17 cellular contexts compared by ENCODE assay signal in genomic region chr16:28200661-28201060, GRCh38. TPM values are rescaled to one million over a fixed set of nuclear protein-coding genes. Genes with fewer than 3 reads are reported as not detected.
DNase-seq lines count a peak whose midpoint lies in the region; ATAC-seq and TF ChIP-seq lines count a peak whose summit lies in the region.
"Had no signal": no experiment of that assay in that cellular context is flagged by ENCODE, and none has a peak within 500 bp of the region (broad histone marks: within the 10 kb centered on the region; RNA-seq: fewer than 3 reads in every experiment).

No MANE protein-coding gene starts in this region.

- H3K9me3 ChIP-seq in HEK293 (ENCODE audit: control insufficient read depth, insufficient read depth, low read depth, low read length) (no peaks in the 10 kb centered on the region), ovary (no peaks in the 10 kb centered on the region)
- H3K9me3 ChIP-seq: ascending aorta, SJSA1, thyroid gland had no signal

- no peak for TF ChIP-seq EP300 in ovary (IDR thresholded peaks at IDR 0.05)

- 89 to 93% (median 91%) methylated on average over 5 of the region's 5 CpGs for WGBS in ovary, 3 donors

- H3K36me3 ChIP-seq in HEK293 (ENCODE audit: control insufficient read depth in 2 of 2, insufficient read depth in 1 of 2, low read length in 2 of 2) (peaks cover 18 to 65% of the 10 kb centered on the region in 2 experiments), ovary (no peaks in the 10 kb centered on the region)
- H3K36me3 ChIP-seq: thyroid gland had no signal

- no peak overlapping the region for H3K4me3 Mint-ChIP-seq in activated CD4-positive, alpha-beta memory T cell treated with anti-CD3 and anti-CD28 coated beads for 36 hours
- no peak overlapping the region for H3K4me3 Mint-ChIP-seq in activated CD4-positive, alpha-beta memory T cell treated with anti-CD3 and anti-CD28 coated beads, Interleukin-2, amount 10 ng/mL, durations not matched to agents 7 days and 5 days
- no peak overlapping the region for H3K4me3 Mint-ChIP-seq in activated naive CD8-positive, alpha-beta T cell treated with anti-CD3 and anti-CD28 coated beads, Interleukin-2, amount 10 ng/mL, durations not matched to agents 7 days and 5 days
- H3K4me3 Mint-ChIP-seq in osteocyte (ENCODE audit: unreplicated experiment), result no peak overlapping the region

- TF ChIP-seq CTCF in HEK293 (tag by site-specific recombination; IDR thresholded peaks at IDR 0.05), result no peak
- no peak for TF ChIP-seq CTCF in osteocyte (IDR thresholded peaks at IDR 0.05)
- no peak for TF ChIP-seq CTCF in ovary (IDR thresholded peaks at IDR 0.05)

- no peaks in the 10 kb centered on the region for H3K9me3 Mint-ChIP-seq in activated CD4-positive, alpha-beta memory T cell treated with anti-CD3 and anti-CD28 coated beads for 36 hours
- H3K9me3 Mint-ChIP-seq in activated CD4-positive, alpha-beta memory T cell treated with anti-CD3 and anti-CD28 coated beads, Interleukin-2, amount 10 ng/mL, durations not matched to agents 7 days and 5 days, result no peaks in the 10 kb centered on the region
- no peaks in the 10 kb centered on the region for H3K9me3 Mint-ChIP-seq in activated naive CD8-positive, alpha-beta T cell treated with anti-CD3 and anti-CD28 coated beads, Interleukin-2, amount 10 ng/mL, durations not matched to agents 7 days and 5 days
- H3K9me3 Mint-ChIP-seq in osteocyte (ENCODE audit: unreplicated experiment), result no peaks in the 10 kb centered on the region

- H3K4me1 Mint-ChIP-seq in activated CD4-positive, alpha-beta memory T cell treated with anti-CD3 and anti-CD28 coated beads for 36 hours (ENCODE audit: low read depth), result peaks cover 35% of the 10 kb centered on the region
- peaks cover 31% of the 10 kb centered on the region for H3K4me1 Mint-ChIP-seq in activated CD4-positive, alpha-beta memory T cell treated with anti-CD3 and anti-CD28 coated beads, Interleukin-2, amount 10 ng/mL, durations not matched to agents 7 days and 5 days
- peaks cover 35% of the 10 kb centered on the region for H3K4me1 Mint-ChIP-seq in activated naive CD8-positive, alpha-beta T cell treated with anti-CD3 and anti-CD28 coated beads, Interleukin-2, amount 10 ng/mL, durations not matched to agents 7 days and 5 days
- H3K4me1 Mint-ChIP-seq in osteocyte (ENCODE audit: unreplicated experiment), result peaks cover 12% of the 10 kb centered on the region

- peaks cover 3% of the 10 kb centered on the region; the same call in 1 of the 2 replicates for H3K4me1 ChIP-seq in HEK293 (ENCODE audit: control insufficient read depth, insufficient read depth, low read length)
- H3K4me1 ChIP-seq in ovary (ENCODE audit: insufficient read depth), result no peaks in the 10 kb centered on the region
- H3K4me1 ChIP-seq: ascending aorta had no signal

- peak overlapping the region; percentile 20 for H3K27ac Mint-ChIP-seq in activated CD4-positive, alpha-beta memory T cell treated with anti-CD3 and anti-CD28 coated beads for 36 hours
- H3K27ac Mint-ChIP-seq in activated CD4-positive, alpha-beta memory T cell treated with anti-CD3 and anti-CD28 coated beads, Interleukin-2, amount 10 ng/mL, durations not matched to agents 7 days and 5 days, result no peak overlapping the region
- H3K27ac Mint-ChIP-seq in activated naive CD8-positive, alpha-beta T cell treated with anti-CD3 and anti-CD28 coated beads, Interleukin-2, amount 10 ng/mL, durations not matched to agents 7 days and 5 days, result peak overlapping the region; percentile 81
- H3K27ac Mint-ChIP-seq in osteocyte (ENCODE audit: unreplicated experiment), result peak overlapping the region; percentile 32

- no peak overlapping the region for H3K4me3 ChIP-seq in HEK293 (ENCODE audit: low read depth, low read length)
- H3K4me3 ChIP-seq in ovary, result no peak overlapping the region
- H3K4me3 ChIP-seq: ascending aorta, hepatocyte, SJSA1, thyroid gland had no signal

- intact Hi-C loops in activated CD4-positive, alpha-beta memory T cell treated with anti-CD3 and anti-CD28 coated beads for 36 hours (cut with micrococcal nuclease), result no loop called here
- intact Hi-C loops in ovary (cut with DNase I), result no loop called here

- H3K27ac ChIP-seq in HEK293 (ENCODE audit: extremely low read depth, low read depth, low read length), result no peak overlapping the region
- no peak overlapping the region for H3K27ac ChIP-seq in ovary
- H3K27ac ChIP-seq: ascending aorta, hepatocyte, SJSA1 had no signal

- DNase-seq in activated CD4-positive, alpha-beta memory T cell treated with anti-CD3 and anti-CD28 coated beads for 36 hours, result no peak
- no peak for DNase-seq in activated CD4-positive, alpha-beta memory T cell treated with anti-CD3 and anti-CD28 coated beads, Interleukin-2, amount 10 ng/mL, durations not matched to agents 7 days and 5 days
- DNase-seq in activated naive CD8-positive, alpha-beta T cell treated with anti-CD3 and anti-CD28 coated beads, Interleukin-2, amount 10 ng/mL, durations not matched to agents 7 days and 5 days, result no peak
- DNase-seq in osteocyte (ENCODE audit: extremely low spot score, unreplicated experiment) (no peak), cerebellum (ENCODE audit: low spot score) (no peak), ovary (no peak)
- DNase-seq: mesenchymal stem cell, NCI-H1417, NCI-H2171 treated with DMSO at 0.1 percent for 48 hours, NCI-H774 had no signal

- H3K27me3 Mint-ChIP-seq in activated CD4-positive, alpha-beta memory T cell treated with anti-CD3 and anti-CD28 coated beads for 36 hours, result no peaks in the 10 kb centered on the region
- no peaks in the 10 kb centered on the region for H3K27me3 Mint-ChIP-seq in activated CD4-positive, alpha-beta memory T cell treated with anti-CD3 and anti-CD28 coated beads, Interleukin-2, amount 10 ng/mL, durations not matched to agents 7 days and 5 days
- no peaks in the 10 kb centered on the region for H3K27me3 Mint-ChIP-seq in activated naive CD8-positive, alpha-beta T cell treated with anti-CD3 and anti-CD28 coated beads, Interleukin-2, amount 10 ng/mL, durations not matched to agents 7 days and 5 days
- H3K27me3 Mint-ChIP-seq in osteocyte (ENCODE audit: unreplicated experiment), result no peaks in the 10 kb centered on the region

- no peak for ATAC-seq in activated naive CD8-positive, alpha-beta T cell treated with anti-CD3 and anti-CD28 coated beads, Interleukin-2, amount 10 ng/mL, durations not matched to agents 7 days and 5 days (ENCODE audit: low read depth)
- no peak for ATAC-seq in GM21423 (IDR thresholded peaks at IDR 0.05; ENCODE audit: unreplicated experiment)
- ATAC-seq: Panc1 had no signal

- POLR2A ChIA-PET in activated CD4-positive, alpha-beta memory T cell treated with anti-CD3 and anti-CD28 coated beads for 36 hours (lab: Charles Lee), result interaction anchor here (1.3 kb wide), 1 partner anchor 13 kb away, joined by 3 read pairs; no protein-coding TSS in a partner anchor
- POLR2A ChIA-PET in activated CD4-positive, alpha-beta memory T cell treated with anti-CD3 and anti-CD28 coated beads, Interleukin-2, amount 10 ng/mL, durations not matched to agents 7 days and 5 days (lab: Charles Lee), result interaction anchor here (3.5 kb wide), 1 partner anchor 10 kb away, joined by 27 read pairs; the partner anchor contains the start of gene XPO6
- POLR2A ChIA-PET in HEK293 (lab: Yijun Ruan, JAX), result no interaction called here
- POLR2A ChIA-PET in activated naive CD8-positive, alpha-beta T cell treated with anti-CD3 and anti-CD28 coated beads, Interleukin-2, amount 10 ng/mL, durations not matched to agents 7 days and 5 days (lab: Charles Lee), result interaction anchor here (0.7 kb wide), 1 partner anchor 15 kb away, joined by 3 read pairs; no protein-coding TSS in a partner anchor

- H3K27me3 ChIP-seq in ovary, result no peaks in the 10 kb centered on the region
- H3K27me3 ChIP-seq: ascending aorta, hepatocyte, SJSA1, thyroid gland had no signal

- CTCF ChIA-PET in activated CD4-positive, alpha-beta memory T cell treated with anti-CD3 and anti-CD28 coated beads for 36 hours (lab: Charles Lee), result no interaction called here
- CTCF ChIA-PET in activated CD4-positive, alpha-beta memory T cell treated with anti-CD3 and anti-CD28 coated beads, Interleukin-2, amount 10 ng/mL, durations not matched to agents 7 days and 5 days (lab: Charles Lee), result interaction anchor here (1.2 to 1.4 kb wide), 2 partner anchors 8 to 10 kb away, joined by 3 read pairs; no protein-coding TSS in a partner anchor
- CTCF ChIA-PET in HEK293 (lab: Yijun Ruan, JAX), result no interaction called here

- no peak for TF ChIP-seq POLR2A in ovary (IDR thresholded peaks at IDR 0.05)

- peaks cover 36% of the 10 kb centered on the region for H3K36me3 Mint-ChIP-seq in activated CD4-positive, alpha-beta memory T cell treated with anti-CD3 and anti-CD28 coated beads for 36 hours
- H3K36me3 Mint-ChIP-seq in activated CD4-positive, alpha-beta memory T cell treated with anti-CD3 and anti-CD28 coated beads, Interleukin-2, amount 10 ng/mL, durations not matched to agents 7 days and 5 days (ENCODE audit: low read depth), result peaks cover 32% of the 10 kb centered on the region
- peaks cover 28% of the 10 kb centered on the region for H3K36me3 Mint-ChIP-seq in activated naive CD8-positive, alpha-beta T cell treated with anti-CD3 and anti-CD28 coated beads, Interleukin-2, amount 10 ng/mL, durations not matched to agents 7 days and 5 days
- H3K36me3 Mint-ChIP-seq in osteocyte (ENCODE audit: unreplicated experiment), result peaks cover 17% of the 10 kb centered on the region

TF ChIP-seq in HEK293, 187 proteins besides CTCF, POLR2A, EP300 and RAD21:
- no peak for TF ChIP-seq ZNF391 (tag by site-specific recombination; IDR thresholded peaks at IDR 0.05; ENCODE audit: borderline replicate concordance, low read depth)
- peak; percentile 17 for TF ChIP-seq ZFHX2 (tag by site-specific recombination; conservative IDR thresholded peaks at IDR 0.05)
- TF ChIP-seq ZNF530 (tag by site-specific recombination; IDR thresholded peaks at IDR 0.05; ENCODE audit: low read depth), result no peak

RNA-seq across cellular contexts. Expression of gene XPO6, which starts 11.1 kb away (rescaled TPM):
- 100 to 1,000 TPM; 201 to 214 TPM for total RNA-seq in activated CD4-positive, alpha-beta memory T cell treated with anti-CD3 and anti-CD28 coated beads for 36 hours
- 100 to 1,000 TPM; 218 to 223 TPM for total RNA-seq in activated CD4-positive, alpha-beta memory T cell treated with anti-CD3 and anti-CD28 coated beads, Interleukin-2, amount 10 ng/mL, durations not matched to agents 7 days and 5 days
- total RNA-seq in activated naive CD8-positive, alpha-beta T cell treated with anti-CD3 and anti-CD28 coated beads, Interleukin-2, amount 10 ng/mL, durations not matched to agents 7 days and 5 days, result 100 to 1,000 TPM; 261 to 280 TPM
- total RNA-seq in osteocyte (128 and 138 TPM in 2 replicates), cerebellum (87.2 TPM), ovary (10 to 100 TPM; 35.8 to 98.2 (median 65.0) TPM)
- 10 to 100 TPM; 30.3 to 87.0 TPM for polyA plus RNA-seq in ovary
